Comparison of ENCODE assay signal across 1 cellular context in the genomic region with DNA sequence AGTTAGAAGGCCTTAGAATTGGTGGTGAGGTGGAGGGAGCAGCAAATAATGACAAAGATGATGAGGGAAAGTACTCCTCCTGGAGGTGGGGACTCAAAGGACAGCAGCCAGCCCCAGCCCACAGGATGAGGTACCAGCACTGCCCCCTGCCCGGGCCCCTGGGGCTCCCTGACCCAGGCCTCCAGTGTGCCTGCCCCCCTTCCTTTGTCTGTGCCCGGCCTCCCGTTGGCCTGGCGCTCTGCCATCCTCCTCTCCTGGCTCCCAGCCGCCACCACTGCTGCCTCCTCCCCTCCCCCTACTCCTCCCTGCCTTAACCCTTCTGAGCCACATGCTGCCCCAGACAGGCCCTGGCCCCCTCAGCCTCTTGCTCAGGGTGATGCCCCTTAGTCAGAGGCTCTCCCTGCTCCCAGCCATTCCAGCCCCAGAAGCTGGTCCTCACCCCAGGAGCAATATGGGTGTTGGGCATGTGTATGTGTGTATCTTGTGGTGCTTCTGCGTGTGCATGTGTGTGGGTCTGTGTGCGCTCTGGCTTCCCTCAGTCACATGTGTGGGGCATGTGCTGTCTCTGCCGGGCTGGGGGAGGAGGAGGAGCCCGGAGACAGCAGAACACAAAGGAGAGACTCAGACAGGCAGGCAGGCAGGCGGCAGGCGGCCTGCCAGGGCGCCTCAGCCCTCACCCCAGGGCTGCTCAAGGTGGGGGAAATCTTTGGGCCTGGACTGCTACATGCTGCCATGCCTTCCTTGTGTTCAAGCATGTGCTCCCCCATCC.
TF ChIP-seq lines count a peak whose summit lies in the region.

No MANE protein-coding gene starts in this region.

TF ChIP-seq in HepG2, 621 proteins besides CTCF, POLR2A, EP300 and RAD21 (continued from another document and continues in another):
- TF ChIP-seq, protein P1, sequence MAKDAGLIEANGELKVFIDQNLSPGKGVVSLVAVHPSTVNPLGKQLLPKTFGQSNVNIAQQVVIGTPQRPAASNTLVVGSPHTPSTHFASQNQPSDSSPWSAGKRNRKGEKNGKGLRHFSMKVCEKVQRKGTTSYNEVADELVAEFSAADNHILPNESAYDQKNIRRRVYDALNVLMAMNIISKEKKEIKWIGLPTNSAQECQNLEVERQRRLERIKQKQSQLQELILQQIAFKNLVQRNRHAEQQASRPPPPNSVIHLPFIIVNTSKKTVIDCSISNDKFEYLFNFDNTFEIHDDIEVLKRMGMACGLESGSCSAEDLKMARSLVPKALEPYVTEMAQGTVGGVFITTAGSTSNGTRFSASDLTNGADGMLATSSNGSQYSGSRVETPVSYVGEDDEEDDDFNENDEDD (CRISPR knock-in tag; IDR thresholded peaks at IDR 0.05; ENCODE audit: borderline replicate concordance) = peak; percentile 30; the same call in 1 of the 2 replicates
- TF ChIP-seq GTF3A (CRISPR knock-in tag; conservative IDR thresholded peaks at IDR 0.05) = no peak
- no peak for TF ChIP-seq NFIB (CRISPR knock-in tag; IDR thresholded peaks at IDR 0.05; ENCODE audit: borderline replicate concordance)
- no peak for TF ChIP-seq RAD51 (IDR thresholded peaks at IDR 0.05; ENCODE audit: borderline replicate concordance)
- TF ChIP-seq ZNF841 (CRISPR knock-in tag; IDR thresholded peaks at IDR 0.05; ENCODE audit: borderline replicate concordance) = no peak
- no peak for TF ChIP-seq ZNF577 (CRISPR knock-in tag; IDR thresholded peaks at IDR 0.05; ENCODE audit: borderline replicate concordance, low read depth)
- TF ChIP-seq MIER3 (CRISPR knock-in tag; IDR thresholded peaks at IDR 0.05; ENCODE audit: borderline replicate concordance) = no peak
- no peak for TF ChIP-seq ZNF781 (CRISPR knock-in tag; IDR thresholded peaks at IDR 0.05; ENCODE audit: borderline replicate concordance, not compliant biosample characterization)
- TF ChIP-seq ZZZ3 (CRISPR knock-in tag; IDR thresholded peaks at IDR 0.05; ENCODE audit: borderline replicate concordance) = no peak
- no peak for TF ChIP-seq ZNF430 (CRISPR knock-in tag; IDR thresholded peaks at IDR 0.05)
- TF ChIP-seq BORCS8-MEF2B (CRISPR knock-in tag; IDR thresholded peaks at IDR 0.05) = no peak
- TF ChIP-seq, protein P2, sequence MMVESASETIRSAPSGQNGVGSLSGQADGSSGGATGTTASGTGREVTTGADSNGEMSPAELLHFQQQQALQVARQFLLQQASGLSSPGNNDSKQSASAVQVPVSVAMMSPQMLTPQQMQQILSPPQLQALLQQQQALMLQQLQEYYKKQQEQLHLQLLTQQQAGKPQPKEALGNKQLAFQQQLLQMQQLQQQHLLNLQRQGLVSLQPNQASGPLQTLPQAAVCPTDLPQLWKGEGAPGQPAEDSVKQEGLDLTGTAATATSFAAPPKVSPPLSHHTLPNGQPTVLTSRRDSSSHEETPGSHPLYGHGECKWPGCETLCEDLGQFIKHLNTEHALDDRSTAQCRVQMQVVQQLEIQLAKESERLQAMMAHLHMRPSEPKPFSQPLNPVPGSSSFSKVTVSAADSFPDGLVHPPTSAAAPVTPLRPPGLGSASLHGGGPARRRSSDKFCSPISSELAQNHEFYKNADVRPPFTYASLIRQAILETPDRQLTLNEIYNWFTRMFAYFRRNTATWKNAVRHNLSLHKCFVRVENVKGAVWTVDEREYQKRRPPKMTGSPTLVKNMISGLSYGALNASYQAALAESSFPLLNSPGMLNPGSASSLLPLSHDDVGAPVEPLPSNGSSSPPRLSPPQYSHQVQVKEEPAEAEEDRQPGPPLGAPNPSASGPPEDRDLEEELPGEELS (CRISPR knock-in tag; IDR thresholded peaks at IDR 0.05) = no peak
- no peak for TF ChIP-seq ZKSCAN8 (CRISPR knock-in tag; IDR thresholded peaks at IDR 0.05; ENCODE audit: borderline replicate concordance)
- TF ChIP-seq, protein P3, sequence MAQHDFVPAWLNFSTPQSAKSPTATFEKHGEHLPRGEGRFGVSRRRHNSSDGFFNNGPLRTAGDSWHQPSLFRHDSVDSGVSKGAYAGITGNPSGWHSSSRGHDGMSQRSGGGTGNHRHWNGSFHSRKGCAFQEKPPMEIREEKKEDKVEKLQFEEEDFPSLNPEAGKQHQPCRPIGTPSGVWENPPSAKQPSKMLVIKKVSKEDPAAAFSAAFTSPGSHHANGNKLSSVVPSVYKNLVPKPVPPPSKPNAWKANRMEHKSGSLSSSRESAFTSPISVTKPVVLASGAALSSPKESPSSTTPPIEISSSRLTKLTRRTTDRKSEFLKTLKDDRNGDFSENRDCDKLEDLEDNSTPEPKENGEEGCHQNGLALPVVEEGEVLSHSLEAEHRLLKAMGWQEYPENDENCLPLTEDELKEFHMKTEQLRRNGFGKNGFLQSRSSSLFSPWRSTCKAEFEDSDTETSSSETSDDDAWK (CRISPR knock-in tag; IDR thresholded peaks at IDR 0.05) = no peak
- TF ChIP-seq TEAD3 (CRISPR knock-in tag; optimal IDR thresholded peaks at IDR 0.05; ENCODE audit: borderline replicate concordance) = no peak
- no peak for TF ChIP-seq HNF4G (IDR thresholded peaks at IDR 0.05; ENCODE audit: borderline replicate concordance, low read depth, low read length)
- no peak for TF ChIP-seq HNF4G (CRISPR knock-in tag; IDR thresholded peaks at IDR 0.05; ENCODE audit: borderline replicate concordance, low read depth)
- no peak for TF ChIP-seq TOE1 (CRISPR knock-in tag; IDR thresholded peaks at IDR 0.05)
- no peak for TF ChIP-seq ZNF337 (CRISPR knock-in tag; IDR thresholded peaks at IDR 0.05; ENCODE audit: borderline replicate concordance, low read depth)
- TF ChIP-seq HMGA1 (CRISPR knock-in tag; conservative IDR thresholded peaks at IDR 0.05) = no peak
- no peak; the same call in 1 of the 2 replicates for TF ChIP-seq KDM4B (CRISPR knock-in tag; IDR thresholded peaks at IDR 0.05)
- TF ChIP-seq, protein P4, sequence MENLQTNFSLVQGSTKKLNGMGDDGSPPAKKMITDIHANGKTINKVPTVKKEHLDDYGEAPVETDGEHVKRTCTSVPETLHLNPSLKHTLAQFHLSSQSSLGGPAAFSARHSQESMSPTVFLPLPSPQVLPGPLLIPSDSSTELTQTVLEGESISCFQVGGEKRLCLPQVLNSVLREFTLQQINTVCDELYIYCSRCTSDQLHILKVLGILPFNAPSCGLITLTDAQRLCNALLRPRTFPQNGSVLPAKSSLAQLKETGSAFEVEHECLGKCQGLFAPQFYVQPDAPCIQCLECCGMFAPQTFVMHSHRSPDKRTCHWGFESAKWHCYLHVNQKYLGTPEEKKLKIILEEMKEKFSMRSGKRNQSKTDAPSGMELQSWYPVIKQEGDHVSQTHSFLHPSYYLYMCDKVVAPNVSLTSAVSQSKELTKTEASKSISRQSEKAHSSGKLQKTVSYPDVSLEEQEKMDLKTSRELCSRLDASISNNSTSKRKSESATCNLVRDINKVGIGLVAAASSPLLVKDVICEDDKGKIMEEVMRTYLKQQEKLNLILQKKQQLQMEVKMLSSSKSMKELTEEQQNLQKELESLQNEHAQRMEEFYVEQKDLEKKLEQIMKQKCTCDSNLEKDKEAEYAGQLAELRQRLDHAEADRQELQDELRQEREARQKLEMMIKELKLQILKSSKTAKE (CRISPR knock-in tag; IDR thresholded peaks at IDR 0.05; ENCODE audit: borderline replicate concordance) = no peak
- TF ChIP-seq, protein P5, sequence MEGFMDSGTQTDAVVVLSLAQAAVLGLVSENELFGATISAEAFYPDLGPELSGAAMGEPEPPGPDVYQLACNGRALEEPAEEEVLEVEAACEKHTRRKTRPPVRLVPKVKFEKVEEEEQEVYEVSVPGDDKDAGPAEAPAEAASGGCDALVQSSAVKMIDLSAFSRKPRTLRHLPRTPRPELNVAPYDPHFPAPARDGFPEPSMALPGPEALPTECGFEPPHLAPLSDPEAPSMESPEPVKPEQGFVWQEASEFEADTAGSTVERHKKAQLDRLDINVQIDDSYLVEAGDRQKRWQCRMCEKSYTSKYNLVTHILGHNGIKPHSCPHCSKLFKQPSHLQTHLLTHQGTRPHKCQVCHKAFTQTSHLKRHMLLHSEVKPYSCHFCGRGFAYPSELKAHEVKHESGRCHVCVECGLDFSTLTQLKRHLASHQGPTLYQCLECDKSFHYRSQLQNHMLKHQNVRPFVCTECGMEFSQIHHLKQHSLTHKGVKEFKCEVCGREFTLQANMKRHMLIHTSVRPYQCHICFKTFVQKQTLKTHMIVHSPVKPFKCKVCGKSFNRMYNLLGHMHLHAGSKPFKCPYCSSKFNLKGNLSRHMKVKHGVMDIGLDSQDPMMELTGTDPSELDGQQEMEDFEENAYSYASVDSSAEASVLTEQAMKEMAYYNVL (CRISPR knock-in tag; IDR thresholded peaks at IDR 0.05; ENCODE audit: borderline replicate concordance) = no peak
- no peak for TF ChIP-seq ZNF12 (CRISPR knock-in tag; IDR thresholded peaks at IDR 0.05)
- no peak for TF ChIP-seq KDM5A (IDR thresholded peaks at IDR 0.05; ENCODE audit: borderline replicate concordance, low read length)
- peak; percentile 74 for TF ChIP-seq THAP11 (CRISPR knock-in tag; IDR thresholded peaks at IDR 0.05)
- no peak for TF ChIP-seq EEA1 (CRISPR knock-in tag; IDR thresholded peaks at IDR 0.05; ENCODE audit: borderline replicate concordance)
- TF ChIP-seq, protein P6, sequence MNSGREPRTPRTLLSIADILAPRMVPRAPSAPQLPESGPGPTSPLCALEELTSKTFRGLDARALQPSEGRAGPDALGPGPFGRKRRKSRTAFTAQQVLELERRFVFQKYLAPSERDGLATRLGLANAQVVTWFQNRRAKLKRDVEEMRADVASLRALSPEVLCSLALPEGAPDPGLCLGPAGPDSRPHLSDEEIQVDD (CRISPR knock-in tag; IDR thresholded peaks at IDR 0.05; ENCODE audit: borderline replicate concordance) = no peak
- TF ChIP-seq ZNF768 (CRISPR knock-in tag; IDR thresholded peaks at IDR 0.05) = no peak
- no peak for TF ChIP-seq SP140L (CRISPR knock-in tag; IDR thresholded peaks at IDR 0.05; ENCODE audit: borderline replicate concordance)
- TF ChIP-seq IRF2 (CRISPR knock-in tag; IDR thresholded peaks at IDR 0.05) = no peak
- TF ChIP-seq, protein P7, sequence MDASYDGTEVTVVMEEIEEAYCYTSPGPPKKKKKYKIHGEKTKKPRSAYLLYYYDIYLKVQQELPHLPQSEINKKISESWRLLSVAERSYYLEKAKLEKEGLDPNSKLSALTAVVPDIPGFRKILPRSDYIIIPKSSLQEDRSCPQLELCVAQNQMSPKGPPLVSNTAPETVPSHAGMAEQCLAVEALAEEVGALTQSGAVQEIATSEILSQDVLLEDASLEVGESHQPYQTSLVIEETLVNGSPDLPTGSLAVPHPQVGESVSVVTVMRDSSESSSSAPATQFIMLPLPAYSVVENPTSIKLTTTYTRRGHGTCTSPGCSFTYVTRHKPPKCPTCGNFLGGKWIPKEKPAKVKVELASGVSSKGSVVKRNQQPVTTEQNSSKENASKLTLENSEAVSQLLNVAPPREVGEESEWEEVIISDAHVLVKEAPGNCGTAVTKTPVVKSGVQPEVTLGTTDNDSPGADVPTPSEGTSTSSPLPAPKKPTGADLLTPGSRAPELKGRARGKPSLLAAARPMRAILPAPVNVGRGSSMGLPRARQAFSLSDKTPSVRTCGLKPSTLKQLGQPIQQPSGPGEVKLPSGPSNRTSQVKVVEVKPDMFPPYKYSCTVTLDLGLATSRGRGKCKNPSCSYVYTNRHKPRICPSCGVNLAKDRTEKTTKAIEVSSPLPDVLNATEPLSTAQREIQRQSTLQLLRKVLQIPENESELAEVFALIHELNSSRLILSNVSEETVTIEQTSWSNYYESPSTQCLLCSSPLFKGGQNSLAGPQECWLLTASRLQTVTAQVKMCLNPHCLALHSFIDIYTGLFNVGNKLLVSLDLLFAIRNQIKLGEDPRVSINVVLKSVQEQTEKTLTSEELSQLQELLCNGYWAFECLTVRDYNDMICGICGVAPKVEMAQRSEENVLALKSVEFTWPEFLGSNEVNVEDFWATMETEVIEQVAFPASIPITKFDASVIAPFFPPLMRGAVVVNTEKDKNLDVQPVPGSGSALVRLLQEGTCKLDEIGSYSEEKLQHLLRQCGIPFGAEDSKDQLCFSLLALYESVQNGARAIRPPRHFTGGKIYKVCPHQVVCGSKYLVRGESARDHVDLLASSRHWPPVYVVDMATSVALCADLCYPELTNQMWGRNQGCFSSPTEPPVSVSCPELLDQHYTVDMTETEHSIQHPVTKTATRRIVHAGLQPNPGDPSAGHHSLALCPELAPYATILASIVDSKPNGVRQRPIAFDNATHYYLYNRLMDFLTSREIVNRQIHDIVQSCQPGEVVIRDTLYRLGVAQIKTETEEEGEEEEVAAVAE (CRISPR knock-in tag; IDR thresholded peaks at IDR 0.05; ENCODE audit: borderline replicate concordance) = no peak
- no peak for TF ChIP-seq ZNF136 (CRISPR knock-in tag; IDR thresholded peaks at IDR 0.05; ENCODE audit: low read depth)
- no peak for TF ChIP-seq ZSCAN12 (CRISPR knock-in tag; IDR thresholded peaks at IDR 0.05)
- no peak for TF ChIP-seq IKZF4 (CRISPR knock-in tag; IDR thresholded peaks at IDR 0.05; ENCODE audit: borderline replicate concordance, low read depth, not compliant biosample characterization)
- no peak for TF ChIP-seq RFX1 (IDR thresholded peaks at IDR 0.05)
- 0 out of 2 replicates have a peak, but pooled peaks have one; percentile 27 for TF ChIP-seq GATAD1 (CRISPR knock-in tag; IDR thresholded peaks at IDR 0.05)
- TF ChIP-seq CHD2 (IDR thresholded peaks at IDR 0.05; ENCODE audit: low read depth, low read length) = no peak
- no peak for TF ChIP-seq NCOR1 (IDR thresholded peaks at IDR 0.05; ENCODE audit: borderline replicate concordance, low read length)
- TF ChIP-seq, protein P8, sequence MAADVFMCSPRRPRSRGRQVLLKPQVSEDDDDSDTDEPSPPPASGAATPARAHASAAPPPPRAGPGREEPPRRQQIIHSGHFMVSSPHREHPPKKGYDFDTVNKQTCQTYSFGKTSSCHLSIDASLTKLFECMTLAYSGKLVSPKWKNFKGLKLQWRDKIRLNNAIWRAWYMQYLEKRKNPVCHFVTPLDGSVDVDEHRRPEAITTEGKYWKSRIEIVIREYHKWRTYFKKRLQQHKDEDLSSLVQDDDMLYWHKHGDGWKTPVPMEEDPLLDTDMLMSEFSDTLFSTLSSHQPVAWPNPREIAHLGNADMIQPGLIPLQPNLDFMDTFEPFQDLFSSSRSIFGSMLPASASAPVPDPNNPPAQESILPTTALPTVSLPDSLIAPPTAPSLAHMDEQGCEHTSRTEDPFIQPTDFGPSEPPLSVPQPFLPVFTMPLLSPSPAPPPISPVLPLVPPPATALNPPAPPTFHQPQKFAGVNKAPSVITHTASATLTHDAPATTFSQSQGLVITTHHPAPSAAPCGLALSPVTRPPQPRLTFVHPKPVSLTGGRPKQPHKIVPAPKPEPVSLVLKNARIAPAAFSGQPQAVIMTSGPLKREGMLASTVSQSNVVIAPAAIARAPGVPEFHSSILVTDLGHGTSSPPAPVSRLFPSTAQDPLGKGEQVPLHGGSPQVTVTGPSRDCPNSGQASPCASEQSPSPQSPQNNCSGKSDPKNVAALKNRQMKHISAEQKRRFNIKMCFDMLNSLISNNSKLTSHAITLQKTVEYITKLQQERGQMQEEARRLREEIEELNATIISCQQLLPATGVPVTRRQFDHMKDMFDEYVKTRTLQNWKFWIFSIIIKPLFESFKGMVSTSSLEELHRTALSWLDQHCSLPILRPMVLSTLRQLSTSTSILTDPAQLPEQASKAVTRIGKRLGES (CRISPR knock-in tag; IDR thresholded peaks at IDR 0.05; ENCODE audit: borderline replicate concordance) = no peak
- TF ChIP-seq, protein P9, sequence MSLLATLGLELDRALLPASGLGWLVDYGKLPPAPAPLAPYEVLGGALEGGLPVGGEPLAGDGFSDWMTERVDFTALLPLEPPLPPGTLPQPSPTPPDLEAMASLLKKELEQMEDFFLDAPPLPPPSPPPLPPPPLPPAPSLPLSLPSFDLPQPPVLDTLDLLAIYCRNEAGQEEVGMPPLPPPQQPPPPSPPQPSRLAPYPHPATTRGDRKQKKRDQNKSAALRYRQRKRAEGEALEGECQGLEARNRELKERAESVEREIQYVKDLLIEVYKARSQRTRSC (CRISPR knock-in tag; IDR thresholded peaks at IDR 0.05; ENCODE audit: low read depth) = no peak
- TF ChIP-seq ZKSCAN5 (CRISPR knock-in tag; IDR thresholded peaks at IDR 0.05) = no peak
